ENCODE assay signal across 13 cellular contexts in genomic region chr17:83133302-83134121, GRCh38. TPM values are rescaled to one million over a fixed set of nuclear protein-coding genes. Genes with fewer than 3 reads are reported as not detected.
A peak's percentile ranks its signal among the peaks of the same experiment; 100 is the strongest.
DNase-seq lines count a peak whose midpoint lies in the region; ATAC-seq lines count a peak whose summit lies in the region.
"Had no signal": no experiment of that assay in that cellular context is flagged by ENCODE, and none has a peak within 500 bp of the region (broad histone marks: within the 10 kb centered on the region; RNA-seq: fewer than 3 reads in every experiment).

No MANE protein-coding gene starts in this region.

- no peak overlapping the region for H3K14ac ChIP-seq in neuronal stem cell (ENCODE audit: low read length)

- no peak overlapping the region for H2AK5ac ChIP-seq in neuronal stem cell (ENCODE audit: low read depth, low read length)

- peak overlapping the region; percentile 24 for H2BK5ac ChIP-seq in neuronal stem cell (ENCODE audit: low read length)

- H3K4me1 ChIP-seq in neuronal stem cell (ENCODE audit: control insufficient read depth in 2 of 2, insufficient read depth in 1 of 2, low read depth in 1 of 2, low read length in 2 of 2), result no peaks in the 10 kb centered on the region
- H3K4me1 ChIP-seq: gastrocnemius medialis had no signal

- no peak overlapping the region for H2BK120ac ChIP-seq in neuronal stem cell (ENCODE audit: low read depth, low read length)

- no peak overlapping the region for H4K8ac ChIP-seq in neuronal stem cell (ENCODE audit: low read depth, low read length)

- peaks cover 0 to 19% of the 10 kb centered on the region in 2 donors for H3K9me3 ChIP-seq in neuronal stem cell (replicated peaks in 1 of 2; ENCODE audit: control insufficient read depth in 2 of 2, insufficient read depth in 1 of 2, low read depth in 1 of 2, low read length in 2 of 2)
- H3K9me3 ChIP-seq: gastrocnemius medialis had no signal

- DNase-seq in EH (ENCODE audit: low read depth), result peak; percentile 78
- DNase-seq in HPDE6-E6E7 (ENCODE audit: extremely low spot score), result peak; percentile 26
- peak; percentile 71 for DNase-seq in cerebellum (ENCODE audit: low spot score)
- no peak for DNase-seq in neuronal stem cell (ENCODE audit: low spot score)
- no peak for DNase-seq in NCI-H1048 (lab: John Stamatoyannopoulos, UW)
- no peak for DNase-seq in glomerular visceral epithelial cell (ENCODE audit: extremely low spot score)
- DNase-seq in midbrain (lab: John Stamatoyannopoulos, UW), result no peak
- DNase-seq: activated naive CD4-positive, alpha-beta T cell treated with anti-CD3 and anti-CD28 coated beads, Interleukin-2, amount 10 ng/mL, durations not matched to agents 7 days and 5 days; DMS79; effector memory CD8-positive, alpha-beta T cell; gastrocnemius medialis; NCI-H2171 had no signal

- ATAC-seq in GM21367 (IDR thresholded peaks at IDR 0.05; ENCODE audit: unreplicated experiment), result no peak
- ATAC-seq: effector memory CD8-positive, alpha-beta T cell; gastrocnemius medialis had no signal

- no peak overlapping the region for H2BK15ac ChIP-seq in neuronal stem cell (ENCODE audit: low read length)

- H3K79me1 ChIP-seq in neuronal stem cell (ENCODE audit: low read depth, low read length), result no peaks in the 10 kb centered on the region

- no peak overlapping the region for H3K4ac ChIP-seq in neuronal stem cell (ENCODE audit: low read length)

- no peak overlapping the region for H3K4me3 ChIP-seq in neuronal stem cell (ENCODE audit: low read length in 2 of 2)
- H3K4me3 ChIP-seq: gastrocnemius medialis had no signal

- H3K9ac ChIP-seq in neuronal stem cell (ENCODE audit: low read depth, low read length, poor library complexity), result no peak overlapping the region

- no peak overlapping the region for H2BK12ac ChIP-seq in neuronal stem cell (ENCODE audit: low read length)

- no peak overlapping the region for H3K4me2 ChIP-seq in neuronal stem cell (ENCODE audit: insufficient read depth, low read length, poor library complexity, severe bottlenecking)

- no CpG with 5 or more reads among the region's 16 CpGs for WGBS in neuronal stem cell (ENCODE audit: extremely low coverage in 2 of 2, insufficient read length in 2 of 2, insufficient replicate concordance in 1 of 2), 2 donors

- H4K91ac ChIP-seq in neuronal stem cell (ENCODE audit: low read depth, low read length, poor library complexity), result no peak overlapping the region

- no peak overlapping the region for H2AFZ ChIP-seq in neuronal stem cell (ENCODE audit: low read length)

- no peak overlapping the region for H3K27ac ChIP-seq in neuronal stem cell (replicated peaks; ENCODE audit: low read length)
- H3K27ac ChIP-seq: gastrocnemius medialis had no signal

- peaks cover 0 to 27% (median 0%) of the 10 kb centered on the region in 3 experiments for H3K27me3 ChIP-seq in neuronal stem cell (ENCODE audit: control insufficient read depth in 3 of 3, insufficient read depth in 3 of 3, low read depth in 1 of 3, low read length in 3 of 3)

- H3K18ac ChIP-seq in neuronal stem cell (ENCODE audit: low read length), result no peak overlapping the region

- H3K23ac ChIP-seq in neuronal stem cell (ENCODE audit: low read depth, low read length, poor library complexity), result no peak overlapping the region

- H3K36me3 ChIP-seq in neuronal stem cell (replicated peaks in 1 of 2; ENCODE audit: control insufficient read depth in 2 of 2, insufficient read depth in 2 of 2, low read length in 2 of 2), result no peaks in the 10 kb centered on the region
- H3K36me3 ChIP-seq: gastrocnemius medialis had no signal

RNA-seq across cellular contexts. Expression of gene METRNL, which starts 54.1 kb away (rescaled TPM):
- 14.2 TPM for total RNA-seq in cerebellum
- polyA plus RNA-seq in neuronal stem cell (2013, experiment 1 of 2), result 12.8 TPM
- 14.7 TPM for polyA plus RNA-seq in neuronal stem cell (2013, experiment 2 of 2)

Comparison
In these comparisons a context has a peak if more than half of its experiments do, and no peak if none do; other contexts are left out.
1. DNase-seq: peak in EH (single experiment), HPDE6-E6E7 (single experiment) and cerebellum (single experiment); none in neuronal stem cell (single experiment), NCI-H1048 (single experiment), glomerular visceral epithelial cell (single experiment) and midbrain (single experiment).